ENCODE assay signal across 8 cellular contexts in genomic region chr19:54462072-54462712, GRCh38. TPM values are rescaled to one million over a fixed set of nuclear protein-coding genes. Genes with fewer than 3 reads are reported as not detected.
DNase-seq lines count a peak whose midpoint lies in the region; ATAC-seq, FAIRE-seq and TF ChIP-seq lines count a peak whose summit lies in the region.

No MANE protein-coding gene starts in this region.

- H3K9me3 ChIP-seq in breast epithelium (no peaks in the 10 kb centered on the region), mucosa of rectum (ENCODE audit: control insufficient read depth in 2 of 2, low read length in 2 of 2) (no peaks in the 10 kb centered on the region)

- TF ChIP-seq CTCF in AG04449 (IDR thresholded peaks at IDR 0.05; ENCODE audit: insufficient read depth, low read length, missing control alignments): no peak
- no peak for TF ChIP-seq CTCF in HL-60 (IDR thresholded peaks at IDR 0.05; ENCODE audit: insufficient read depth, low read length)
- TF ChIP-seq CTCF in breast epithelium (IDR thresholded peaks at IDR 0.05): no peak
- TF ChIP-seq CTCF in GM13977 (IDR thresholded peaks at IDR 0.05; ENCODE audit: extremely low read depth, insufficient read depth, missing control alignments): no peak
- TF ChIP-seq CTCF in D721Med (IDR thresholded peaks at IDR 0.05; ENCODE audit: insufficient read depth, missing control alignments): no peak

- H3K4me3 ChIP-seq in AG04449 (ENCODE audit: low read depth, low read length) (peak overlapping the region; percentile 63), HL-60 (replicated peaks; ENCODE audit: insufficient read depth, low read length) (peak overlapping the region; percentile 56), breast epithelium (peak overlapping the region; percentile 58 to 82 (median 71)), mucosa of rectum (ENCODE audit: low read length in 2 of 2) (peak overlapping the region; percentile 73 to 76)

- H3K27ac ChIP-seq in HL-60 (replicated peaks) (peak overlapping the region; percentile 96), breast epithelium (peak overlapping the region; percentile 96 to 98), mucosa of rectum (ENCODE audit: low read depth in 2 of 2, low read length in 2 of 2) (peak overlapping the region; percentile 99)

- peak overlapping the region; percentile 84 to 94 for H3K9ac ChIP-seq in mucosa of rectum (ENCODE audit: low read depth in 1 of 2, low read length in 2 of 2)

- POLR2A ChIA-PET in AG04449 (lab: Yijun Ruan, JAX): interaction anchor here (0.6 to 3.4 kb wide), 5 partner anchors 9 to 1814 kb away, joined by 3 to 49 read pairs (median 17); partner anchors contain the start of genes CDC42EP5 and LENG8

- CTCF ChIA-PET in AG04449 (lab: Yijun Ruan, JAX): interaction anchor here (1.0 to 1.5 kb wide), 3 partner anchors 8 to 14 kb away, joined by 4 read pairs; no protein-coding TSS in a partner anchor

- H3K27me3 ChIP-seq in HL-60 (ENCODE audit: insufficient read depth, poor library complexity, severe bottlenecking): peaks cover 5% of the 10 kb centered on the region
- H3K27me3 ChIP-seq in breast epithelium: no peaks in the 10 kb centered on the region
- H3K27me3 ChIP-seq in mucosa of rectum (ENCODE audit: control insufficient read depth in 2 of 2, insufficient read depth in 2 of 2, low read length in 2 of 2): no peaks in the 10 kb centered on the region

- intact Hi-C loops in breast epithelium (cut with DNase I; ENCODE audit: low total_unique reads): no loop called here

- DNase-seq in AG04449 (ENCODE audit: low read depth, low spot score) (no peak), HL-60 (ENCODE audit: low read depth in 1 of 2, low spot score in 1 of 2) (peak in 1 of 2 experiments; percentile 39), breast epithelium (ENCODE audit: low spot score in 2 of 2) (no peak), GM13977 (ENCODE audit: low spot score) (no peak), D721Med (ENCODE audit: insufficient read length, low spot score) (no peak), SIG-M5 (lab: John Stamatoyannopoulos, UW) (no peak)

- H3K36me3 ChIP-seq in breast epithelium (peaks cover 28% of the 10 kb centered on the region), mucosa of rectum (ENCODE audit: control insufficient read depth in 2 of 2, insufficient read depth in 2 of 2, low read length in 2 of 2) (peaks cover 35 to 37% of the 10 kb centered on the region in 2 donors)

- in situ Hi-C loops in GM13977 (cut with MboI; ENCODE audit: low pct_unique_long_range_greater_than_20kb, low sequenced_read_pairs, unreplicated experiment): loop anchor here (25.0 kb wide), 2 partner anchors 650 to 1150 kb away; partner anchors contain the start of genes PPP1R12C, ZNF524, ZNF784 and ZNF865

- TF ChIP-seq POLR2A in breast epithelium (IDR thresholded peaks at IDR 0.05): no peak

- no peak for FAIRE-seq in D721Med (lab: Jason Lieb, UNC)

- peaks cover 0 to 7% of the 10 kb centered on the region in 2 donors for H3K4me1 ChIP-seq in breast epithelium
- peaks cover 32 to 41% of the 10 kb centered on the region in 2 donors for H3K4me1 ChIP-seq in mucosa of rectum (ENCODE audit: control insufficient read depth in 2 of 2, insufficient read depth in 2 of 2, low read length in 2 of 2)

- no peak for ATAC-seq in GM18498 (IDR thresholded peaks at IDR 0.05; ENCODE audit: unreplicated experiment)

RNA-seq across cellular contexts. Expression of gene LENG9, which starts 1.4 kb away (rescaled TPM):
- total RNA-seq in breast epithelium: 1 to 10 TPM; 4.5 to 8.2 (median 4.8) TPM

RNA-seq across cellular contexts. Expression of gene CDC42EP5, which starts 10.9 kb away (rescaled TPM):
- 10 to 100 TPM in 2 of 3 donors, 1 to 10 TPM in 1; 8.8 to 40.6 (median 17.4) TPM for total RNA-seq in breast epithelium

RNA-seq across cellular contexts. Expression of gene LENG8, which starts 13.2 kb away (rescaled TPM):
- 100 to 1,000 TPM in 2 of 3 donors, 10 to 100 TPM in 1; 82.9 to 204 (median 148) TPM for total RNA-seq in breast epithelium

RNA-seq across cellular contexts. Expression of gene LAIR2, which starts 40.4 kb away (rescaled TPM):
- total RNA-seq in breast epithelium: not detected

RNA-seq across cellular contexts. Expression of gene TTYH1, which starts 46.9 kb away (rescaled TPM):
- 1 to 10 TPM in 2 of 3 donors, under 1 TPM in 1; 0.48 to 4.6 (median 4.0) TPM for total RNA-seq in breast epithelium
